9 cellular contexts compared by ENCODE assay signal in the genomic region with DNA sequence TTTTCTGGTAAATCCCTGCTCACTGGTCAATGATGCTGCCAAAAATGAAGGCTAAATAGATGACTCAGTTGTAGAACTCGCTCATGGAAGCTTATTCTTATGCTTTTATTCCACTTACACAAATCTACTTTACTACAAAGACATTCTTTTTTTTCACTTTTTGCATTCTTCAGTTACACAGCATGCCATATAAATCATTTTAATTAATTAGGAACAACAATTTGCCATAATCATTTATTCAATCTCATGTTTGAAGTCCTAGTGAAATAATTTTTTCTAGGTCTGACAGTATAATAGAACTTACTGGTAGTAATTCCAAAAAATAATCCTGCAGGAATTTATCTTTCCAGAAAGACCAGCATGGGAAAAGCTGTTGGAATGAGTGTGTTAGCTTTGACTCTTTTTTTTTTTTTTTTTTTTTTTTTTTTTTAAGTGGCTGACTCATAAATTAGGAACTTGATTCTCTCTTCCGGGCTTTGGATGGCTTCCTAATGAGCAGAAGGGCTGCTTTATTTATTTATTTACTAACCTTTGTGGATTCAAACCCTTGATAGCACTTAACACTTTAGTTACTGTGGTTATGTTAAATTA.
DNase-seq lines count a peak whose midpoint lies in the region; ATAC-seq and TF ChIP-seq lines count a peak whose summit lies in the region.
"Had no signal": no experiment of that assay in that cellular context is flagged by ENCODE, and none has a peak within 500 bp of the region (broad histone marks: within the 10 kb centered on the region; RNA-seq: fewer than 3 reads in every experiment).

No MANE protein-coding gene starts in this region.

- H3K27me3 Mint-ChIP-seq in mesothelial cell of epicardium (ENCODE audit: low read depth): no peaks in the 10 kb centered on the region
- H3K27me3 Mint-ChIP-seq in CD8-positive, alpha-beta memory T cell: no peaks in the 10 kb centered on the region
- no peaks in the 10 kb centered on the region for H3K27me3 Mint-ChIP-seq in activated T-cell treated with anti-CD3 and anti-CD28 coated beads, Interleukin-2, amount 50 U/mL, for 24 hours

- H3K9me3 ChIP-seq in CD8-positive, alpha-beta memory T cell (ENCODE audit: low read length): no peaks in the 10 kb centered on the region
- H3K9me3 ChIP-seq: neutrophil had no signal

- H3K27me3 ChIP-seq in CD8-positive, alpha-beta memory T cell (ENCODE audit: insufficient read depth, low read length, poor library complexity, severe bottlenecking): no peaks in the 10 kb centered on the region
- H3K27me3 ChIP-seq: neutrophil had no signal

- no peak for ATAC-seq in HG03045 (IDR thresholded peaks at IDR 0.05; ENCODE audit: unreplicated experiment)
- no peak for ATAC-seq in GM21526 (IDR thresholded peaks at IDR 0.05; ENCODE audit: low FRiP score, unreplicated experiment)

- no peaks in the 10 kb centered on the region for H3K36me3 Mint-ChIP-seq in mesothelial cell of epicardium
- no peaks in the 10 kb centered on the region for H3K36me3 Mint-ChIP-seq in CD8-positive, alpha-beta memory T cell
- H3K36me3 Mint-ChIP-seq in activated T-cell treated with anti-CD3 and anti-CD28 coated beads, Interleukin-2, amount 50 U/mL, for 24 hours (ENCODE audit: low read depth): no peaks in the 10 kb centered on the region

- H3K4me1 Mint-ChIP-seq in mesothelial cell of epicardium: peaks cover 29% of the 10 kb centered on the region
- no peaks in the 10 kb centered on the region for H3K4me1 Mint-ChIP-seq in CD8-positive, alpha-beta memory T cell
- H3K4me1 Mint-ChIP-seq in activated T-cell treated with anti-CD3 and anti-CD28 coated beads, Interleukin-2, amount 50 U/mL, for 24 hours (ENCODE audit: low read depth): no peaks in the 10 kb centered on the region

- peak overlapping the region; percentile 43 for H3K27ac ChIP-seq in cingulate gyrus (ENCODE audit: low read depth, low read length)
- H3K27ac ChIP-seq in CD8-positive, alpha-beta memory T cell (ENCODE audit: low read depth, low read length): no peak overlapping the region
- H3K27ac ChIP-seq: neutrophil had no signal

- H3K36me3 ChIP-seq in CD8-positive, alpha-beta memory T cell (ENCODE audit: insufficient read depth, low read length): no peaks in the 10 kb centered on the region
- H3K36me3 ChIP-seq: neutrophil had no signal

- H3K27ac Mint-ChIP-seq in mesothelial cell of epicardium: peak overlapping the region; percentile 58
- no peak overlapping the region for H3K27ac Mint-ChIP-seq in CD8-positive, alpha-beta memory T cell
- no peak overlapping the region for H3K27ac Mint-ChIP-seq in activated T-cell treated with anti-CD3 and anti-CD28 coated beads, Interleukin-2, amount 50 U/mL, for 24 hours

- POLR2A ChIA-PET in CD8-positive, alpha-beta memory T cell (lab: Charles Lee): no interaction called here

- peak; percentile 73 for DNase-seq in DMS153 treated with DMSO at 0.1 percent for 48 hours (lab: John Stamatoyannopoulos, UW; ENCODE audit: unreplicated experiment)
- peak; percentile 61 for DNase-seq in NCI-H2029 (lab: John Stamatoyannopoulos, UW)
- no peak for DNase-seq in mesothelial cell of epicardium (ENCODE audit: low spot score in 2 of 2, unreplicated experiment in 2 of 2)
- DNase-seq in CD8-positive, alpha-beta memory T cell: no peak
- DNase-seq in activated T-cell treated with anti-CD3 and anti-CD28 coated beads, Interleukin-2, amount 50 U/mL, for 24 hours: no peak

- CTCF ChIA-PET in CD8-positive, alpha-beta memory T cell (lab: Charles Lee): interaction anchor here (0.7 kb wide), 1 partner anchor 116 kb away, joined by 3 read pairs; no protein-coding TSS in a partner anchor

- H3K9me3 Mint-ChIP-seq in mesothelial cell of epicardium: no peaks in the 10 kb centered on the region
- H3K9me3 Mint-ChIP-seq in CD8-positive, alpha-beta memory T cell: no peaks in the 10 kb centered on the region
- H3K9me3 Mint-ChIP-seq in activated T-cell treated with anti-CD3 and anti-CD28 coated beads, Interleukin-2, amount 50 U/mL, for 24 hours: no peaks in the 10 kb centered on the region

- TF ChIP-seq CTCF in mesothelial cell of epicardium (IDR thresholded peaks at IDR 0.05; ENCODE audit: unreplicated experiment): no peak

- H3K4me3 Mint-ChIP-seq in mesothelial cell of epicardium: no peak overlapping the region
- H3K4me3 Mint-ChIP-seq in CD8-positive, alpha-beta memory T cell: no peak overlapping the region
- no peak overlapping the region for H3K4me3 Mint-ChIP-seq in activated T-cell treated with anti-CD3 and anti-CD28 coated beads, Interleukin-2, amount 50 U/mL, for 24 hours

- no peak overlapping the region for H3K4me3 ChIP-seq in CD8-positive, alpha-beta memory T cell (ENCODE audit: low read length)

- no peaks in the 10 kb centered on the region for H3K4me1 ChIP-seq in CD8-positive, alpha-beta memory T cell (ENCODE audit: insufficient read depth, low read length)

Comparison
In these comparisons a context has a peak if more than half of its experiments do, and no peak if none do; other contexts are left out.
1. DNase-seq: peak in DMS153 treated with DMSO at 0.1 percent for 48 hours (single experiment) and NCI-H2029 (single experiment); none in mesothelial cell of epicardium (0 of 2), CD8-positive, alpha-beta memory T cell (0 of 5) and activated T-cell treated with anti-CD3 and anti-CD28 coated beads, Interleukin-2, amount 50 U/mL, for 24 hours (single experiment).